ENCODE assay signal across 8 cellular contexts in the genomic region with DNA sequence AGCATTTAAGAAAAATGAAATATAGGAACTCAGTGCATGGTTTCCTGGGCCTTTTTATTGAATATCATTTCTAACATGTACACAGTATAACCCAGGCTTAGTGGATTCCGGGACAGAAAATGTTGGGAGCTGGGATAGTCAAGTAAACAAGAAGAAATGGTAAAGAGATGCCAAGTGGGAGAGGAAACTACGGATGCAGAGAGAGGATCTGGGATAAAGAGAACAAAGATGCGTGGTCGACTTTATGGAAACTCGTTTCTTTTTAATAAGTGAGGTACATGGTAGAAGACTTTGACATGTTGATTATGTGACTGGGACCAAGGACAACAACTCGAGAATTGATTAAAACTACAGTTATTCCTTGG. TPM values are rescaled to one million over a fixed set of nuclear protein-coding genes. Genes with fewer than 3 reads are reported as not detected.
DNase-seq lines count a peak whose midpoint lies in the region; ATAC-seq and TF ChIP-seq lines count a peak whose summit lies in the region.

No MANE protein-coding gene starts in this region.

- H2AK9ac ChIP-seq in IMR-90 (replicated peaks; ENCODE audit: low read depth, low read length, poor library complexity), result peak overlapping the region; percentile 31

- H3K4me3 ChIP-seq in ACC112 (ENCODE audit: low read depth, low read length) (peak overlapping the region; percentile 95), IMR-90 (ENCODE audit: insufficient read depth, low read depth, low read length) (peak overlapping the region; percentile 76), muscle layer of colon (ENCODE audit: low read depth in 1 of 2, low read length in 2 of 2) (peak overlapping the region; percentile 62 to 84)

- peak overlapping the region; percentile 77 for H2BK5ac ChIP-seq in IMR-90 (ENCODE audit: low read depth, low read length, poor library complexity, severe bottlenecking)

- WGBS in IMR-90 (ENCODE audit: extremely low coverage in 2 of 2, insufficient read length in 1 of 2), 2 experiments, result 43% methylated on average over 1 of the region's 6 CpGs; no CpG with 5 or more reads in 1 of the 2 experiments

- H2AK5ac ChIP-seq in IMR-90 (ENCODE audit: low read depth, low read length), result peak overlapping the region; percentile 50; the same call in 1 of the 2 replicates

- CTCF ChIA-PET in IMR-90 (lab: Yijun Ruan, JAX), result interaction anchor here (1.5 kb wide), 1 partner anchor 31 kb away, joined by 3 read pairs; no protein-coding TSS in a partner anchor

- peak overlapping the region; percentile 94 for H2AFZ ChIP-seq in ACC112 (ENCODE audit: low read length, unreplicated experiment)
- peak overlapping the region; percentile 83 for H2AFZ ChIP-seq in IMR-90 (replicated peaks; ENCODE audit: low read length, poor library complexity)

- peak overlapping the region; percentile 94 for H4K91ac ChIP-seq in IMR-90 (ENCODE audit: insufficient read depth, low read depth, low read length)

- peak overlapping the region; percentile 59; the same call in 1 of the 3 replicates for H2BK15ac ChIP-seq in IMR-90 (ENCODE audit: low read depth, low read length)

- no peak for TF ChIP-seq POLR2A in IMR-90 (IDR thresholded peaks at IDR 0.05; ENCODE audit: low read depth, low read length)

- no peak for TF ChIP-seq CTCF in IMR-90 (conservative IDR thresholded peaks at IDR 0.05; ENCODE audit: low read depth, low read length)

- H3K79me1 ChIP-seq in IMR-90 (ENCODE audit: low read depth in 1 of 2, low read length in 2 of 2), result peaks cover 4 to 17% of the 10 kb centered on the region in 2 experiments; a peak in 1 of 4 replicates

- in situ Hi-C loops in IMR-90 (cut with MboI; ENCODE audit: low sequenced_read_pairs), result no loop called here

- H3K79me2 ChIP-seq in ACC112 (ENCODE audit: control insufficient read depth, insufficient read depth, low read length, unreplicated experiment), result peaks cover 31% of the 10 kb centered on the region

- peaks cover 19% of the 10 kb centered on the region for H3K4me1 Mint-ChIP-seq in central memory CD8-positive, alpha-beta T cell

- peaks cover 4% of the 10 kb centered on the region; the same call in 1 of the 2 replicates for H4K20me1 ChIP-seq in IMR-90 (ENCODE audit: insufficient read depth, low read length)

- POLR2A ChIA-PET in IMR-90 (lab: Charles Lee; ENCODE audit: unreplicated experiment), result interaction anchor here (1.3 kb wide), 1 partner anchor 11 kb away, joined by 4 read pairs; no protein-coding TSS in a partner anchor

- peak overlapping the region; percentile 66 for H2BK120ac ChIP-seq in IMR-90 (ENCODE audit: low read depth, low read length)

- H3K4me1 ChIP-seq in ACC112 (ENCODE audit: control insufficient read depth, insufficient read depth, low read length, unreplicated experiment) (peaks cover 31% of the 10 kb centered on the region), IMR-90 (ENCODE audit: control insufficient read depth, insufficient read depth, low read length) (peaks cover 6% of the 10 kb centered on the region), muscle layer of colon (ENCODE audit: insufficient read depth, low read length) (peaks cover 4% of the 10 kb centered on the region)

- H3K36me3 ChIP-seq in ACC112 (ENCODE audit: insufficient read depth, low read length) (peaks cover 6% of the 10 kb centered on the region), IMR-90 (ENCODE audit: control insufficient read depth, insufficient read depth, low read length) (no peaks in the 10 kb centered on the region), muscle layer of colon (ENCODE audit: insufficient read depth, low read length) (no peaks in the 10 kb centered on the region)

- H3K9me1 ChIP-seq in IMR-90 (ENCODE audit: insufficient read depth, low read length), result peaks cover 6% of the 10 kb centered on the region; the same call in 1 of the 2 replicates

- peak overlapping the region; percentile 74 for H3K56ac ChIP-seq in IMR-90 (ENCODE audit: extremely low read depth, insufficient read depth, low read length)

- intact Hi-C loops in IMR-90 (cut with micrococcal nuclease), result no loop called here

- peak overlapping the region; percentile 75 for H3K9ac ChIP-seq in IMR-90 (ENCODE audit: low read depth, low read length)
- peak overlapping the region; percentile 61 for H3K9ac ChIP-seq in muscle layer of colon (ENCODE audit: low read length)

- peak overlapping the region; percentile 76 for H3K14ac ChIP-seq in IMR-90 (replicated peaks; ENCODE audit: low read depth, low read length)

- peak overlapping the region; percentile 56 for H3K4me2 ChIP-seq in IMR-90 (ENCODE audit: low read depth, low read length)

- H3K9me3 Mint-ChIP-seq in central memory CD8-positive, alpha-beta T cell, result peaks cover 5% of the 10 kb centered on the region

- peak overlapping the region; percentile 72 to 91 for H4K8ac ChIP-seq in IMR-90 (ENCODE audit: low read depth in 2 of 2, low read length in 2 of 2)

- H3K4me3 Mint-ChIP-seq in central memory CD8-positive, alpha-beta T cell, result peak overlapping the region; percentile 83

- BruUV-seq in IMR-90 (replicated peaks; lab: Mats Ljungman, UMichigan), result no TSS peak

- H3K9me3 ChIP-seq in IMR-90 (ENCODE audit: control insufficient read depth, insufficient read depth, low read length) (no peaks in the 10 kb centered on the region), muscle layer of colon (ENCODE audit: low read length) (no peaks in the 10 kb centered on the region)

- no peak overlapping the region for H3K27ac Mint-ChIP-seq in central memory CD8-positive, alpha-beta T cell (ENCODE audit: low read depth)

- peak overlapping the region; percentile 50 for H4K5ac ChIP-seq in IMR-90 (ENCODE audit: low read depth, low read length)

- H3K27ac ChIP-seq in ACC112 (ENCODE audit: low read depth, low read length) (peak overlapping the region; percentile 98), IMR-90 (ENCODE audit: insufficient read depth, low read length) (peak overlapping the region; percentile 86), muscle layer of colon (ENCODE audit: low read depth, low read length) (no peak overlapping the region)

- peaks cover 4% of the 10 kb centered on the region for H3K36me3 Mint-ChIP-seq in central memory CD8-positive, alpha-beta T cell (ENCODE audit: insufficient read depth)

- peak overlapping the region; percentile 48 for H3K23ac ChIP-seq in IMR-90 (ENCODE audit: low read depth, low read length)

- H3K27me3 Mint-ChIP-seq in central memory CD8-positive, alpha-beta T cell, result peaks cover 21% of the 10 kb centered on the region

- H3K18ac ChIP-seq in IMR-90 (ENCODE audit: low read depth, low read length), result peak overlapping the region; percentile 25

- H3K27me3 ChIP-seq in ACC112 (ENCODE audit: insufficient read depth, low read length) (no peaks in the 10 kb centered on the region), IMR-90 (ENCODE audit: control insufficient read depth, insufficient read depth, low read length) (no peaks in the 10 kb centered on the region), muscle layer of colon (ENCODE audit: control insufficient read depth in 1 of 2, insufficient read depth in 2 of 2, low read length in 2 of 2) (peaks cover 0 to 12% of the 10 kb centered on the region in 2 donors)

- no peak for DNase-seq in IMR-90
- no peak for DNase-seq in central memory CD8-positive, alpha-beta T cell (ENCODE audit: low spot score in 2 of 2)
- no peak for DNase-seq in COLO829 (ENCODE audit: low spot score)
- DNase-seq in inferior parietal cortex (ENCODE audit: extremely low spot score), result no peak
- DNase-seq in SHP77 treated with DMSO at 0.1 percent for 48 hours (lab: John Stamatoyannopoulos, UW), result no peak

- peak overlapping the region; percentile 40 for H2BK20ac ChIP-seq in IMR-90 (ENCODE audit: low read depth, low read length)

- ATAC-seq in IMR-90 (ENCODE audit: low read depth), result no peak
- no peak for ATAC-seq in central memory CD8-positive, alpha-beta T cell (replicated peaks; ENCODE audit: extremely low read depth, poor library complexity, severe bottlenecking)
- ATAC-seq in HG02588 (IDR thresholded peaks at IDR 0.05; ENCODE audit: unreplicated experiment), result no peak

- TF ChIP-seq RAD21 in IMR-90 (IDR thresholded peaks at IDR 0.05; ENCODE audit: low read length), result no peak

- H3K4ac ChIP-seq in IMR-90 (ENCODE audit: low read depth, low read length), result peak overlapping the region; percentile 86

- dilution Hi-C loops in IMR-90 (cut with HindIII; ENCODE audit: low sequenced_read_pairs, unreplicated experiment), result no loop called here

TF ChIP-seq in IMR-90, 13 proteins besides CTCF, POLR2A, EP300 and RAD21:
- TF ChIP-seq FOS (IDR thresholded peaks at IDR 0.05; ENCODE audit: low read depth, low read length), result no peak
- TF ChIP-seq BHLHE40 (IDR thresholded peaks at IDR 0.05; ENCODE audit: low read depth, low read length), result no peak
- TF ChIP-seq, protein P1, sequence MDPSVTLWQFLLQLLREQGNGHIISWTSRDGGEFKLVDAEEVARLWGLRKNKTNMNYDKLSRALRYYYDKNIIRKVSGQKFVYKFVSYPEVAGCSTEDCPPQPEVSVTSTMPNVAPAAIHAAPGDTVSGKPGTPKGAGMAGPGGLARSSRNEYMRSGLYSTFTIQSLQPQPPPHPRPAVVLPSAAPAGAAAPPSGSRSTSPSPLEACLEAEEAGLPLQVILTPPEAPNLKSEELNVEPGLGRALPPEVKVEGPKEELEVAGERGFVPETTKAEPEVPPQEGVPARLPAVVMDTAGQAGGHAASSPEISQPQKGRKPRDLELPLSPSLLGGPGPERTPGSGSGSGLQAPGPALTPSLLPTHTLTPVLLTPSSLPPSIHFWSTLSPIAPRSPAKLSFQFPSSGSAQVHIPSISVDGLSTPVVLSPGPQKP (IDR thresholded peaks at IDR 0.05; ENCODE audit: borderline replicate concordance, low read depth, low read length), result no peak
- TF ChIP-seq RCOR1 (IDR thresholded peaks at IDR 0.05; ENCODE audit: insufficient replicate concordance, low read length), result no peak
- TF ChIP-seq CHD1 (IDR thresholded peaks at IDR 0.05; ENCODE audit: low read depth, low read length), result no peak
- TF ChIP-seq NFE2L2 (IDR thresholded peaks at IDR 0.05; ENCODE audit: low read depth, low read length), result no peak
- TF ChIP-seq CEBPB (IDR thresholded peaks at IDR 0.05; ENCODE audit: low read depth, low read length), result no peak
- no peak for TF ChIP-seq MXI1 (IDR thresholded peaks at IDR 0.05; ENCODE audit: borderline replicate concordance, low read depth, low read length)
- TF ChIP-seq MAFK (IDR thresholded peaks at IDR 0.05; ENCODE audit: low read depth, low read length), result no peak

RNA-seq across cellular contexts. Expression of a gene that starts 1.2 kb away (rescaled TPM):
- total RNA-seq in IMR-90 (2012; rRNA removed), result 194 and 246 TPM in 2 replicates
- 114 and 118 TPM in 2 replicates for polyA plus RNA-seq in IMR-90 (2012; rRNA removed)
- 89.6 and 120 TPM in 2 replicates for polyA plus RNA-seq in IMR-90 (2012; cell fraction: cytosol; rRNA removed)
- 71.7 and 95.1 TPM in 2 replicates for polyA plus RNA-seq in IMR-90 (2012; cell fraction: nucleus; rRNA removed; ENCODE audit: low replicate concordance)

RNA-seq across cellular contexts. Expression of a gene that starts 12.7 kb away (rescaled TPM):
- total RNA-seq in IMR-90 (2012; rRNA removed), result 132 and 139 TPM in 2 replicates
- polyA plus RNA-seq in IMR-90 (2012; rRNA removed), result 75.3 and 80.3 TPM in 2 replicates
- 35.6 and 77.8 TPM in 2 replicates for polyA plus RNA-seq in IMR-90 (2012; cell fraction: cytosol; rRNA removed)
- 20.2 and 41.4 TPM in 2 replicates for polyA plus RNA-seq in IMR-90 (2012; cell fraction: nucleus; rRNA removed; ENCODE audit: low replicate concordance)
